ENCODE assay signal across 1 cellular context in the genomic region with DNA sequence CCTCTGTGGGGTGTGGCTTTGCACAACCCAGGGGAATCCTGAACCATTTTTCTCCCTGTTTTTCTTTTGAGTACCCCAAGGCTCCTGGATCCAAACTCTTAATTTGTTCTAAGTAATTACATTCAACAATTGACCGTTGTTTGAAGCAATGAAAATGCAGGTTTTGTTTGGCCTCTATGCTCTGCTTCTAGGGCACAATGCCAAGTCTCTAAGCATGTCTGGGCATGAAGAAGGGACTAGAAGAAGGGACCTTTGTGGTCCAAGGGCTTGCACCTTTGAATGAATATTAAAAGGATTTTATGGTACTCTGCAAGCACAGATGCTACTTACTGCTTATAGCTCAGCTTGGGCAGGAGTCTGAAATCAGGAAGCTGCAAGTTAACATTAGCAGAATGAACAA.
TF ChIP-seq lines count a peak whose summit lies in the region.

No MANE protein-coding gene starts in this region.

TF ChIP-seq in HepG2, 621 proteins besides CTCF, POLR2A, EP300 and RAD21:
- TF ChIP-seq CHD4 (IDR thresholded peaks at IDR 0.05; ENCODE audit: borderline replicate concordance, low read length) (no peak), YEATS2 (CRISPR knock-in tag; IDR thresholded peaks at IDR 0.05; ENCODE audit: borderline replicate concordance) (no peak), FOXP1 (IDR thresholded peaks at IDR 0.05) (no peak), FOXP1 (CRISPR knock-in tag; IDR thresholded peaks at IDR 0.05) (no peak), ZBTB26 (CRISPR knock-in tag; IDR thresholded peaks at IDR 0.05; ENCODE audit: borderline replicate concordance) (no peak), ZNF576 (CRISPR knock-in tag; IDR thresholded peaks at IDR 0.05) (no peak), MEIS2 (CRISPR knock-in tag; IDR thresholded peaks at IDR 0.05) (no peak), ZNF317 (CRISPR knock-in tag; IDR thresholded peaks at IDR 0.05) (no peak), JARID2 (CRISPR knock-in tag; IDR thresholded peaks at IDR 0.05; ENCODE audit: insufficient replicate concordance) (no peak), ZMAT5 (CRISPR knock-in tag; IDR thresholded peaks at IDR 0.05; ENCODE audit: borderline replicate concordance, low read depth) (no peak), FOXA1 (IDR thresholded peaks at IDR 0.05) (no peak), FOXA1 (CRISPR knock-in tag; IDR thresholded peaks at IDR 0.05) (no peak), ELF3 (CRISPR knock-in tag; IDR thresholded peaks at IDR 0.05) (no peak), SATB2 (CRISPR knock-in tag; IDR thresholded peaks at IDR 0.05) (no peak), MBD4 (IDR thresholded peaks at IDR 0.05; ENCODE audit: borderline replicate concordance, low read length) (no peak)
